Comparison of ENCODE assay signal across 34 cellular contexts in the genomic region with DNA sequence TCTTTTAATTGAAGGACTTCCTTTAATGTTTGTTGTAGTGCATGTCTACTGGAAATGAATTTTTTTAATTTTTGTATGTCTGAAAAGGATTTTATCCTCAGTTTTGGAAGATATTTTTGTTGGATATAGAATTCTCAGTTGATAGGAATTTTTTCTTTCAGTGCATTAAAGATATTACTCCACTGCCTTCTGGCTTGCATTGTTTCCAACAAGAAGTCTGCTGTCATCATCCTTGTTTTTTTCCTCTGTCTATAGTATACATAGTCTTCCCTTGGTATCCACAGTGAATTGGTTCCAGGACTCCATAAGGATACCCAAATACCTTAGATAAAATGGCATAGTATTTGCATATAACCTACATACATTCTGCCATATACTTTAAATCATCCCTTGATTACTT.
"Had no signal": no experiment of that assay in that cellular context is flagged by ENCODE, and none has a peak within 500 bp of the region (broad histone marks: within the 10 kb centered on the region; RNA-seq: fewer than 3 reads in every experiment).

No MANE protein-coding gene starts in this region.

- H3K27ac Mint-ChIP-seq: activated CD4-positive, alpha-beta memory T cell treated with anti-CD3 and anti-CD28 coated beads, Interleukin-2, amount 10 ng/mL, durations not matched to agents 7 days and 5 days; activated CD8-positive, alpha-beta memory T cell treated with anti-CD3 and anti-CD28 coated beads, Interleukin-2, amount 10 ng/mL, durations not matched to agents 7 days and 5 days; activated naive CD8-positive, alpha-beta T cell treated with anti-CD3 and anti-CD28 coated beads for 36 hours; activated T-cell treated with anti-CD3 and anti-CD28 coated beads, Interleukin-2, amount 50 U/mL, for 72 hours; activated T-helper 17 cell treated with anti-CD3 and anti-CD28 coated beads, Interleukin-2, amount 50 U/mL, for 72 hours had no signal

- H3K27me3 Mint-ChIP-seq: activated naive CD8-positive, alpha-beta T cell treated with anti-CD3 and anti-CD28 coated beads for 36 hours had no signal

- DNase-seq: activated CD4-positive, alpha-beta memory T cell treated with anti-CD3 and anti-CD28 coated beads, Interleukin-2, amount 10 ng/mL, durations not matched to agents 7 days and 5 days; activated CD4-positive, alpha-beta T cell treated with anti-CD3 and anti-CD28 coated beads for 1 hour; activated CD4-positive, alpha-beta T cell treated with anti-CD3 and anti-CD28 coated beads for 48 hours; activated CD4-positive, CD25-positive, alpha-beta regulatory T cell; activated CD8-positive, alpha-beta memory T cell treated with anti-CD3 and anti-CD28 coated beads for 24 hours; activated CD8-positive, alpha-beta memory T cell treated with anti-CD3 and anti-CD28 coated beads, Interleukin-2, amount 10 ng/mL, durations not matched to agents 7 days and 5 days; activated CD8-positive, alpha-beta memory T cell treated with anti-CD3 and anti-CD28 coated beads, Interleukin-2, amount 50 U/mL, for 48 hours; activated effector memory CD4-positive, alpha-beta T cell treated with anti-CD3 and anti-CD28 coated beads, Interleukin-2, amount 50 U/mL, for 16 hours; activated naive CD4-positive, alpha-beta T cell; activated naive CD4-positive, alpha-beta T cell treated with anti-CD3 and anti-CD28 coated beads, Interleukin-2, amount 50 U/mL, for 16 hours; activated naive CD8-positive, alpha-beta T cell treated with anti-CD3 and anti-CD28 coated beads for 36 hours; activated T-cell treated with anti-CD3 and anti-CD28 coated beads, Interleukin-2, amount 50 U/mL, for 72 hours; amniotic stem cell; aorta; brain microvascular endothelial cell; central memory CD4-positive, alpha-beta T cell; MM.1S; MV-4-11; NCI-H1105; NCI-H1417 treated with DMSO at 0.1 percent for 48 hours; NCI-H187 treated with DMSO at 0.1 percent for 48 hours; NCI-H2081; NCI-H2171; NCI-H510A; NCI-H526; NCI-H748 treated with DMSO at 0.1 percent for 48 hours; NK-92 treated with Interleukin-12 subunit alpha and Interleukin-12 subunit beta, amount 100 ng/mL, for 24 hours; Right ventricle myocardium superior; SW 1271; T-helper 1 cell; T-helper 2 cell; T-helper 9 cell had no signal

- H3K4me1 Mint-ChIP-seq: activated CD4-positive, alpha-beta memory T cell treated with anti-CD3 and anti-CD28 coated beads, Interleukin-2, amount 10 ng/mL, durations not matched to agents 7 days and 5 days; activated CD8-positive, alpha-beta memory T cell treated with anti-CD3 and anti-CD28 coated beads, Interleukin-2, amount 10 ng/mL, durations not matched to agents 7 days and 5 days; activated naive CD8-positive, alpha-beta T cell treated with anti-CD3 and anti-CD28 coated beads for 36 hours; activated T-helper 17 cell treated with anti-CD3 and anti-CD28 coated beads, Interleukin-2, amount 50 U/mL, for 72 hours had no signal

- FAIRE-seq: colon had no signal

- H3K4me3 Mint-ChIP-seq: activated CD4-positive, alpha-beta memory T cell treated with anti-CD3 and anti-CD28 coated beads, Interleukin-2, amount 10 ng/mL, durations not matched to agents 7 days and 5 days; activated CD8-positive, alpha-beta memory T cell treated with anti-CD3 and anti-CD28 coated beads, Interleukin-2, amount 10 ng/mL, durations not matched to agents 7 days and 5 days; activated naive CD8-positive, alpha-beta T cell treated with anti-CD3 and anti-CD28 coated beads for 36 hours; activated T-cell treated with anti-CD3 and anti-CD28 coated beads, Interleukin-2, amount 50 U/mL, for 72 hours; activated T-helper 17 cell treated with anti-CD3 and anti-CD28 coated beads, Interleukin-2, amount 50 U/mL, for 72 hours had no signal

- ATAC-seq: activated CD8-positive, alpha-beta memory T cell treated with anti-CD3 and anti-CD28 coated beads, Interleukin-2, amount 10 ng/mL, durations not matched to agents 7 days and 5 days; activated T-cell treated with anti-CD3 and anti-CD28 coated beads, Interleukin-2, amount 50 U/mL, for 72 hours; activated T-helper 17 cell treated with anti-CD3 and anti-CD28 coated beads, Interleukin-2, amount 50 U/mL, for 72 hours had no signal
